In genomic region chr3:178672263-178672662, GRCh38 we compare ENCODE assay signal across 23 cellular contexts.
DNase-seq lines count a peak whose midpoint lies in the region; ATAC-seq and TF ChIP-seq lines count a peak whose summit lies in the region.
"Had no signal": no experiment of that assay in that cellular context is flagged by ENCODE, and none has a peak within 500 bp of the region (broad histone marks: within the 10 kb centered on the region; RNA-seq: fewer than 3 reads in every experiment).

No MANE protein-coding gene starts in this region.

- H3K4me3 ChIP-seq in left ventricle myocardium inferior (no peak overlapping the region), right cardiac atrium (ENCODE audit: low read length) (no peak overlapping the region), astrocyte of the spinal cord (ENCODE audit: low read depth, low read length) (no peak overlapping the region), left lung (no peak overlapping the region), adrenal gland (no peak overlapping the region)
- H3K4me3 ChIP-seq: thoracic aorta, uterus had no signal

- H3K27ac ChIP-seq in left ventricle myocardium inferior (replicated peaks), result peak overlapping the region; percentile 38
- no peak overlapping the region for H3K27ac ChIP-seq in right cardiac atrium (ENCODE audit: low read length)
- H3K27ac ChIP-seq in left lung, result no peak overlapping the region
- no peak overlapping the region for H3K27ac ChIP-seq in adrenal gland
- H3K27ac ChIP-seq: thoracic aorta, uterus had no signal

- intact Hi-C loops in left ventricle myocardium inferior (cut with micrococcal nuclease) (no loop called here), right cardiac atrium (cut with DNase I) (no loop called here), left lung (cut with DNase I) (no loop called here), adrenal gland (cut with DNase I) (no loop called here)

- H3K36me3 ChIP-seq in left ventricle myocardium inferior, result no peaks in the 10 kb centered on the region
- no peaks in the 10 kb centered on the region for H3K36me3 ChIP-seq in left lung
- H3K36me3 ChIP-seq in adrenal gland (replicated peaks in 1 of 2), result no peaks in the 10 kb centered on the region
- H3K36me3 ChIP-seq: thoracic aorta, uterus had no signal

- H3K4me1 ChIP-seq in left ventricle myocardium inferior (peaks cover 61% of the 10 kb centered on the region), right cardiac atrium (ENCODE audit: control insufficient read depth, insufficient read depth, low read length) (peaks cover 3% of the 10 kb centered on the region), left lung (peaks cover 0 to 2% of the 10 kb centered on the region in 2 donors), adrenal gland (replicated peaks in 1 of 2) (no peaks in the 10 kb centered on the region)
- H3K4me1 ChIP-seq: uterus had no signal

- DNase-seq in left ventricle myocardium inferior (no peak), right cardiac atrium (no peak), astrocyte of the spinal cord (ENCODE audit: low read depth, low spot score) (peak; percentile 35), left lung (no peak), adrenal gland (no peak)
- no peak for DNase-seq in stimulated activated CD4-positive, alpha-beta T cell treated with anti-CD3 and anti-CD28 coated beads, Interleukin-4, amount 100 ng/mL, for 4 hours
- no peak for DNase-seq in activated T-cell treated with anti-CD3 and anti-CD28 coated beads, Interleukin-2, amount 50 U/mL, for 1 hour
- DNase-seq: activated CD4-positive, alpha-beta T cell treated with anti-CD3 and anti-CD28 coated beads for 4 hours; activated effector memory CD4-positive, alpha-beta T cell treated with Interleukin-2 at 50 U/mL for 16 hours; activated naive CD8-positive, alpha-beta T cell treated with anti-CD3 and anti-CD28 coated beads for 36 hours; activated T-cell treated with anti-CD3 and anti-CD28 coated beads for 4 hours; CD8-positive, alpha-beta memory T cell; DMS 273 treated with DMSO at 0.1 percent for 48 hours; KG1; NCI-H1436 treated with DMSO at 0.1 percent for 48 hours; NCI-H446 treated with DMSO at 0.1 percent for 48 hours; posterior cingulate gyrus; SK-N-SH; T-helper 17 cell; uterus had no signal

- no peak for TF ChIP-seq CTCF in left ventricle myocardium inferior (IDR thresholded peaks at IDR 0.05; ENCODE audit: borderline replicate concordance)
- TF ChIP-seq CTCF in astrocyte of the spinal cord (IDR thresholded peaks at IDR 0.05; ENCODE audit: low read depth, low read length), result no peak
- no peak for TF ChIP-seq CTCF in left lung (IDR thresholded peaks at IDR 0.05)
- no peak for TF ChIP-seq CTCF in adrenal gland (IDR thresholded peaks at IDR 0.05)

- H3K9me3 ChIP-seq in left ventricle myocardium inferior (replicated peaks) (no peaks in the 10 kb centered on the region), right cardiac atrium (ENCODE audit: control insufficient read depth, low read length) (no peaks in the 10 kb centered on the region), left lung (no peaks in the 10 kb centered on the region), adrenal gland (replicated peaks in 1 of 3) (no peaks in the 10 kb centered on the region)
- H3K9me3 ChIP-seq: SK-N-SH, thoracic aorta, uterus had no signal

- in situ Hi-C loops in astrocyte of the spinal cord (cut with HindIII; ENCODE audit: low sequenced_read_pairs), result no loop called here

- WGBS in right cardiac atrium, result 85% methylated on average over 3 of the region's 3 CpGs
- WGBS in adrenal gland, 4 donors, result 75 to 92% (median 85%) methylated on average over 3 of the region's 3 CpGs

- TF ChIP-seq POLR2A in adrenal gland (IDR thresholded peaks at IDR 0.05), result no peak

- ATAC-seq in right cardiac atrium (no peak), left lung (peak; percentile 43), GM19023 (IDR thresholded peaks at IDR 0.05; ENCODE audit: unreplicated experiment) (no peak)
- ATAC-seq: sciatic nerve, T-helper 17 cell had no signal

- H3K27me3 ChIP-seq in left ventricle myocardium inferior (ENCODE audit: low read depth) (no peaks in the 10 kb centered on the region), right cardiac atrium (ENCODE audit: control insufficient read depth, insufficient read depth) (no peaks in the 10 kb centered on the region), left lung (no peaks in the 10 kb centered on the region), adrenal gland (no peaks in the 10 kb centered on the region)
- H3K27me3 ChIP-seq: uterus had no signal
